In genomic region chr12:65614259-65614658, GRCh38 we compare ENCODE assay signal across 23 cellular contexts.
DNase-seq lines count a peak whose midpoint lies in the region; ATAC-seq and TF ChIP-seq lines count a peak whose summit lies in the region.
"Had no signal": no experiment of that assay in that cellular context is flagged by ENCODE, and none has a peak within 500 bp of the region (broad histone marks: within the 10 kb centered on the region; RNA-seq: fewer than 3 reads in every experiment).

No MANE protein-coding gene starts in this region.

- no peak overlapping the region for H3K4me3 ChIP-seq in ACC112 (ENCODE audit: low read depth, low read length)
- H3K4me3 ChIP-seq in IMR-90 (ENCODE audit: insufficient read depth, low read depth, low read length) = no peak overlapping the region
- no peak overlapping the region for H3K4me3 ChIP-seq in RWPE2 (ENCODE audit: severe bottlenecking)
- H3K4me3 ChIP-seq in fibroblast of lung (replicated peaks in 1 of 4; ENCODE audit: control extremely low read depth in 1 of 4, insufficient read depth in 1 of 4, low read depth in 3 of 4, low read length in 4 of 4) = no peak overlapping the region
- H3K4me3 ChIP-seq: A549, BLaER1, HAP-1, PC-9 had no signal

- dilution Hi-C loops in IMR-90 (cut with HindIII; ENCODE audit: low sequenced_read_pairs, unreplicated experiment) = no loop called here

- in situ Hi-C loops in IMR-90 (cut with MboI; ENCODE audit: low sequenced_read_pairs) = no loop called here

- H4K91ac ChIP-seq in IMR-90 (ENCODE audit: insufficient read depth, low read depth, low read length) = peak overlapping the region; percentile 72

- peak overlapping the region; percentile 98 for H4K5ac ChIP-seq in IMR-90 (ENCODE audit: low read depth, low read length)

- H3K9me1 ChIP-seq in IMR-90 (ENCODE audit: insufficient read depth, low read length) = peaks cover 10% of the 10 kb centered on the region

- TF ChIP-seq RAD21 in IMR-90 (IDR thresholded peaks at IDR 0.05; ENCODE audit: low read length) = no peak

- no peaks in the 10 kb centered on the region for H4K20me1 ChIP-seq in IMR-90 (ENCODE audit: insufficient read depth, low read length)
- H4K20me1 ChIP-seq in fibroblast of lung (ENCODE audit: control insufficient read depth, extremely low read depth, insufficient read depth, low read length) = no peaks in the 10 kb centered on the region
- H4K20me1 ChIP-seq: BLaER1 had no signal

- H3K79me2 ChIP-seq in ACC112 (ENCODE audit: control insufficient read depth, insufficient read depth, low read length, unreplicated experiment) = peaks cover 10% of the 10 kb centered on the region
- H3K79me2 ChIP-seq in fibroblast of lung (ENCODE audit: control insufficient read depth, insufficient read depth, low read length) = no peaks in the 10 kb centered on the region

- CTCF ChIA-PET in IMR-90 (lab: Yijun Ruan, JAX) = interaction anchor here (1.0 to 1.2 kb wide), 2 partner anchors 12 to 473 kb away, joined by 3 read pairs; no protein-coding TSS in a partner anchor

- TF ChIP-seq CTCF in IMR-90 (conservative IDR thresholded peaks at IDR 0.05; ENCODE audit: low read depth, low read length) (no peak), RWPE2 (IDR thresholded peaks at IDR 0.05; ENCODE audit: poor library complexity, severe bottlenecking) (no peak), fibroblast of lung (conservative IDR thresholded peaks at IDR 0.05 in 1 of 2, IDR thresholded peaks at IDR 0.05 in 1 of 2; ENCODE audit: low read depth in 1 of 2, low read length in 2 of 2) (no peak)

- intact Hi-C loops in IMR-90 (cut with micrococcal nuclease) = loop anchor here (2.0 kb wide), 1 partner anchor 17 kb away; no protein-coding TSS in a partner anchor

- H3K4me1 ChIP-seq in ACC112 (ENCODE audit: control insufficient read depth, insufficient read depth, low read length, unreplicated experiment) = peaks cover 61% of the 10 kb centered on the region
- peaks cover 20% of the 10 kb centered on the region for H3K4me1 ChIP-seq in IMR-90 (ENCODE audit: control insufficient read depth, insufficient read depth, low read length)
- H3K4me1 ChIP-seq in RWPE2 (ENCODE audit: insufficient read depth, poor library complexity, severe bottlenecking) = peaks cover 33% of the 10 kb centered on the region
- H3K4me1 ChIP-seq in fibroblast of lung (ENCODE audit: control insufficient read depth, extremely low read depth, insufficient read depth, low read length) = peaks cover 19% of the 10 kb centered on the region
- H3K4me1 ChIP-seq: A549, HAP-1 had no signal

- peak overlapping the region; percentile 89 for H3K4ac ChIP-seq in IMR-90 (ENCODE audit: low read depth, low read length)

- H3K36me3 ChIP-seq in ACC112 (ENCODE audit: insufficient read depth, low read length) (peaks cover 14% of the 10 kb centered on the region; the same call in 1 of the 2 replicates), IMR-90 (ENCODE audit: control insufficient read depth, insufficient read depth, low read length) (no peaks in the 10 kb centered on the region), RWPE2 (ENCODE audit: low read depth) (no peaks in the 10 kb centered on the region), fibroblast of lung (ENCODE audit: control insufficient read depth, insufficient read depth, low read length) (no peaks in the 10 kb centered on the region)
- H3K36me3 ChIP-seq: BLaER1, HAP-1 had no signal

- WGBS in IMR-90 (ENCODE audit: extremely low coverage in 2 of 2, insufficient read length in 1 of 2), 2 experiments = no CpG with 5 or more reads among the region's 2 CpGs

- peaks cover 6 to 27% of the 10 kb centered on the region in 2 experiments; a peak in 3 of 4 replicates for H3K79me1 ChIP-seq in IMR-90 (ENCODE audit: low read depth in 1 of 2, low read length in 2 of 2)

- peak overlapping the region; percentile 77; the same call in 1 of the 3 replicates for H2BK15ac ChIP-seq in IMR-90 (ENCODE audit: low read depth, low read length)

- peak overlapping the region; percentile 95 for H2BK5ac ChIP-seq in IMR-90 (ENCODE audit: low read depth, low read length, poor library complexity, severe bottlenecking)

- peak overlapping the region; percentile 57; the same call in 1 of the 2 replicates for H3K56ac ChIP-seq in IMR-90 (ENCODE audit: extremely low read depth, insufficient read depth, low read length)

- H3K9ac ChIP-seq in IMR-90 (ENCODE audit: low read depth, low read length) (no peak overlapping the region), fibroblast of lung (ENCODE audit: insufficient read depth, low read length) (no peak overlapping the region)
- H3K9ac ChIP-seq: BLaER1 had no signal

- BruUV-seq in IMR-90 (replicated peaks; lab: Mats Ljungman, UMichigan) = no TSS peak

- H3K27me3 ChIP-seq in ACC112 (ENCODE audit: insufficient read depth, low read length) (no peaks in the 10 kb centered on the region), IMR-90 (ENCODE audit: control insufficient read depth, insufficient read depth, low read length) (no peaks in the 10 kb centered on the region), RWPE2 (ENCODE audit: insufficient read depth, poor library complexity, severe bottlenecking) (no peaks in the 10 kb centered on the region), fibroblast of lung (ENCODE audit: control insufficient read depth, insufficient read depth, low read length) (no peaks in the 10 kb centered on the region)
- H3K27me3 ChIP-seq: BLaER1 had no signal

- no peak for DNase-seq in IMR-90
- DNase-seq in RWPE2 (ENCODE audit: low spot score) = no peak
- DNase-seq in fibroblast of lung (ENCODE audit: low read depth in 2 of 2) = no peak
- no peak for DNase-seq in activated naive CD4-positive, alpha-beta T cell treated with anti-CD3 and anti-CD28 coated beads, Interleukin-2, amount 50 U/mL, for 16 hours
- no peak for DNase-seq in NCI-H1930 (lab: John Stamatoyannopoulos, UW)
- no peak for DNase-seq in NCI-H446 (lab: John Stamatoyannopoulos, UW)
- DNase-seq: Calu3; CD8-positive, alpha-beta T cell; GF-D8; KBM-7; NCI-H1092; NCI-H1436 treated with DMSO at 0.1 percent for 48 hours; NCI-H2081; NCI-H2171 treated with DMSO at 0.1 percent for 48 hours; NCI-H446 treated with DMSO at 0.1 percent for 48 hours; NK-92 treated with Interleukin-12 subunit alpha and Interleukin-12 subunit beta, amount 100 ng/mL, for 24 hours; PC-9 had no signal

- peak overlapping the region; percentile 92 for H2BK120ac ChIP-seq in IMR-90 (ENCODE audit: low read depth, low read length)

- POLR2A ChIA-PET in IMR-90 (lab: Charles Lee; ENCODE audit: unreplicated experiment) = no interaction called here

- H2BK20ac ChIP-seq in IMR-90 (ENCODE audit: low read depth, low read length) = peak overlapping the region; percentile 90

- no peak for TF ChIP-seq POLR2A in IMR-90 (IDR thresholded peaks at IDR 0.05; ENCODE audit: low read depth, low read length)

- peak overlapping the region in 1 of 2 experiments; percentile 88; a peak in 2 of 4 replicates for H4K8ac ChIP-seq in IMR-90 (ENCODE audit: low read depth in 2 of 2, low read length in 2 of 2)

- H3K23ac ChIP-seq in IMR-90 (ENCODE audit: low read depth, low read length) = peak overlapping the region; percentile 91; the same call in 1 of the 2 replicates

- H3K27ac ChIP-seq in ACC112 (ENCODE audit: low read depth, low read length) = peak overlapping the region; percentile 85
- 0 out of 2 replicates have a peak overlapping the region, but pooled peaks have one; percentile 26 for H3K27ac ChIP-seq in IMR-90 (ENCODE audit: insufficient read depth, low read length)
- H3K27ac ChIP-seq in RWPE2 (ENCODE audit: poor library complexity, severe bottlenecking) = peak overlapping the region; percentile 100
- peak overlapping the region; percentile 50 for H3K27ac ChIP-seq in fibroblast of lung (ENCODE audit: insufficient read depth, low read length)
- H3K27ac ChIP-seq: A549, BLaER1, PC-9, RWPE1 had no signal

- H2AK5ac ChIP-seq in IMR-90 (ENCODE audit: low read depth, low read length) = peak overlapping the region; percentile 85

- peak overlapping the region; percentile 99 for H3K18ac ChIP-seq in IMR-90 (ENCODE audit: low read depth, low read length)

- peak overlapping the region; percentile 29 for H2AK9ac ChIP-seq in IMR-90 (replicated peaks; ENCODE audit: low read depth, low read length, poor library complexity)

- H3K4me2 ChIP-seq in IMR-90 (ENCODE audit: low read depth, low read length) (peak overlapping the region; percentile 25; the same call in 1 of the 2 replicates), fibroblast of lung (ENCODE audit: extremely low read depth, insufficient read depth, low read length) (no peak overlapping the region)
- H3K4me2 ChIP-seq: A549, BLaER1, PC-9 had no signal

- H3K9me3 ChIP-seq in IMR-90 (ENCODE audit: control insufficient read depth, insufficient read depth, low read length) = no peaks in the 10 kb centered on the region
- no peaks in the 10 kb centered on the region for H3K9me3 ChIP-seq in RWPE2 (ENCODE audit: severe bottlenecking)
- H3K9me3 ChIP-seq in fibroblast of lung (ENCODE audit: control insufficient read depth, insufficient read depth, low read depth, low read length) = no peaks in the 10 kb centered on the region
- H3K9me3 ChIP-seq: A549, BLaER1, HAP-1 had no signal

- ATAC-seq in IMR-90 (ENCODE audit: low read depth) (no peak), RWPE2 (ENCODE audit: low read depth) (no peak), GM21526 (IDR thresholded peaks at IDR 0.05; ENCODE audit: low FRiP score, unreplicated experiment) (no peak)
- ATAC-seq: A549; CD8-positive, alpha-beta T cell had no signal

- H3K14ac ChIP-seq in IMR-90 (replicated peaks; ENCODE audit: low read depth, low read length) = peak overlapping the region; percentile 94

- H2AFZ ChIP-seq in ACC112 (ENCODE audit: low read length, unreplicated experiment) (no peak overlapping the region), IMR-90 (replicated peaks; ENCODE audit: low read length, poor library complexity) (peak overlapping the region; percentile 29), fibroblast of lung (ENCODE audit: low read length) (no peak overlapping the region)
- H2AFZ ChIP-seq: PC-9 had no signal

TF ChIP-seq in IMR-90, 13 proteins besides CTCF, POLR2A, EP300 and RAD21 (continues in another document):
- TF ChIP-seq MXI1 (IDR thresholded peaks at IDR 0.05; ENCODE audit: borderline replicate concordance, low read depth, low read length) = no peak
- TF ChIP-seq USF2 (IDR thresholded peaks at IDR 0.05; ENCODE audit: low read depth, low read length) = no peak
- no peak for TF ChIP-seq CEBPB (IDR thresholded peaks at IDR 0.05; ENCODE audit: low read depth, low read length)
- TF ChIP-seq SMC3 (IDR thresholded peaks at IDR 0.05; ENCODE audit: low read depth, low read length) = no peak
- TF ChIP-seq NFE2L2 (IDR thresholded peaks at IDR 0.05; ENCODE audit: low read depth, low read length) = no peak
- no peak for TF ChIP-seq MAFK (IDR thresholded peaks at IDR 0.05; ENCODE audit: low read depth, low read length)
- TF ChIP-seq RFX5 (IDR thresholded peaks at IDR 0.05; ENCODE audit: low read depth, low read length) = no peak
- no peak for TF ChIP-seq CHD1 (IDR thresholded peaks at IDR 0.05; ENCODE audit: low read depth, low read length)

Comparison
In these comparisons a context has a peak if more than half of its experiments do, and no peak if none do; other contexts are left out.
1. H3K27ac ChIP-seq: peak in every context shown above with its lines; median percentile 100 in RWPE2; 85 in ACC112; 50 in fibroblast of lung; 26 in IMR-90.